ENCODE assay signal across 8 cellular contexts in genomic region chr5:164094321-164094720, GRCh38.
"Had no signal": no experiment of that assay in that cellular context is flagged by ENCODE, and none has a peak within 500 bp of the region (broad histone marks: within the 10 kb centered on the region; RNA-seq: fewer than 3 reads in every experiment).

No MANE protein-coding gene starts in this region.

- H3K4me3 ChIP-seq: GM23248, HAP-1 had no signal

- H3K9me3 ChIP-seq: HAP-1 had no signal

- H3K9ac ChIP-seq: GM23248 had no signal

- H3K27ac ChIP-seq: GM23248, HL-60 had no signal

- H2AFZ ChIP-seq: GM23248 had no signal

- H3K36me3 ChIP-seq: HAP-1 had no signal

- DNase-seq: GM23248, GOT3, H7, HFFc6 had no signal

- ATAC-seq: HCT116, HepG2 had no signal

- H3K4me1 ChIP-seq: HAP-1 had no signal
